ENCODE assay signal across 20 cellular contexts in genomic region chr5:9015250-9015936, GRCh38.
DNase-seq lines count a peak whose midpoint lies in the region; ATAC-seq and TF ChIP-seq lines count a peak whose summit lies in the region.
"Had no signal": no experiment of that assay in that cellular context is flagged by ENCODE, and none has a peak within 500 bp of the region (broad histone marks: within the 10 kb centered on the region; RNA-seq: fewer than 3 reads in every experiment).

No MANE protein-coding gene starts in this region.

- peak overlapping the region; percentile 40 for H3K4me3 Mint-ChIP-seq in HFFc6
- H3K4me3 Mint-ChIP-seq: CD4-positive, CD25-positive, alpha-beta regulatory T cell; GM23338; immature natural killer cell; memory B cell; neural progenitor cell; T-helper 17 cell had no signal

- H3K9ac ChIP-seq in skeletal muscle satellite cell (ENCODE audit: low read depth, low read length): peak overlapping the region; percentile 66
- H3K9ac ChIP-seq: neural progenitor cell had no signal

- no peaks in the 10 kb centered on the region for H3K36me3 Mint-ChIP-seq in HFFc6 (ENCODE audit: low read depth)
- peaks cover 0 to under 1% of the 10 kb centered on the region in 2 donors for H3K36me3 Mint-ChIP-seq in activated naive CD4-positive, alpha-beta T cell treated with anti-CD3 and anti-CD28 coated beads, Interleukin-2, amount 50 U/mL, for 72 hours
- H3K36me3 Mint-ChIP-seq: CD4-positive, CD25-positive, alpha-beta regulatory T cell; memory B cell; neural progenitor cell had no signal

- H3K4me1 ChIP-seq in foreskin keratinocyte: no peaks in the 10 kb centered on the region
- H3K4me1 ChIP-seq in skeletal muscle satellite cell (ENCODE audit: control insufficient read depth, insufficient read depth, low read length): peaks cover 36% of the 10 kb centered on the region
- H3K4me1 ChIP-seq: breast epithelium, gastroesophageal sphincter, neural progenitor cell had no signal

- ATAC-seq in foreskin keratinocyte (no peak), GM18907 (IDR thresholded peaks at IDR 0.05; ENCODE audit: unreplicated experiment) (no peak)
- no peak for ATAC-seq in activated naive CD4-positive, alpha-beta T cell treated with anti-CD3 and anti-CD28 coated beads, Interleukin-2, amount 50 U/mL, for 72 hours
- ATAC-seq: gastroesophageal sphincter, GM23338, sciatic nerve, T-helper 17 cell had no signal

- no peak overlapping the region for H3K4me2 ChIP-seq in skeletal muscle satellite cell (ENCODE audit: low read length)
- H3K4me2 ChIP-seq: GM23338, neural progenitor cell had no signal

- peak overlapping the region; percentile 56 for H3K27ac ChIP-seq in foreskin keratinocyte
- H3K27ac ChIP-seq: breast epithelium, gastroesophageal sphincter, neural progenitor cell had no signal

- no peaks in the 10 kb centered on the region for H3K9me3 Mint-ChIP-seq in HFFc6
- no peaks in the 10 kb centered on the region for H3K9me3 Mint-ChIP-seq in activated naive CD4-positive, alpha-beta T cell treated with anti-CD3 and anti-CD28 coated beads, Interleukin-2, amount 50 U/mL, for 72 hours
- H3K9me3 Mint-ChIP-seq: GM23338, memory B cell had no signal

- H3K27me3 Mint-ChIP-seq in HFFc6 (ENCODE audit: insufficient read depth): no peaks in the 10 kb centered on the region
- H3K27me3 Mint-ChIP-seq: CD4-positive, CD25-positive, alpha-beta regulatory T cell; memory B cell; T-helper 17 cell had no signal

- TF ChIP-seq CTCF in HFFc6 (IDR thresholded peaks at IDR 0.05) (no peak), foreskin keratinocyte (conservative IDR thresholded peaks at IDR 0.05) (no peak)

- no peaks in the 10 kb centered on the region for H3K9me3 ChIP-seq in skeletal muscle satellite cell (replicated peaks; ENCODE audit: low read length)
- H3K9me3 ChIP-seq: breast epithelium, gastroesophageal sphincter, thoracic aorta had no signal

- H3K4me1 Mint-ChIP-seq in HFFc6 (ENCODE audit: low read depth): peaks cover 54% of the 10 kb centered on the region
- H3K4me1 Mint-ChIP-seq: CD4-positive, CD25-positive, alpha-beta regulatory T cell; GM23338; immature natural killer cell; memory B cell; T-helper 17 cell had no signal

- H3K36me3 ChIP-seq in skeletal muscle satellite cell (ENCODE audit: insufficient read depth, low read length): no peaks in the 10 kb centered on the region
- H3K36me3 ChIP-seq: breast epithelium, gastroesophageal sphincter, neural progenitor cell, thoracic aorta had no signal

- H3K27ac Mint-ChIP-seq in HFFc6: peak overlapping the region; percentile 96
- no peak overlapping the region for H3K27ac Mint-ChIP-seq in activated naive CD4-positive, alpha-beta T cell treated with anti-CD3 and anti-CD28 coated beads, Interleukin-2, amount 50 U/mL, for 72 hours
- H3K27ac Mint-ChIP-seq: GM23338, immature natural killer cell, memory B cell, T-helper 17 cell had no signal

- no peak overlapping the region for H3K4me3 ChIP-seq in skeletal muscle satellite cell (ENCODE audit: low read length)
- H3K4me3 ChIP-seq: breast epithelium, gastroesophageal sphincter, GM23338, neural progenitor cell, thoracic aorta had no signal

- H3K27me3 ChIP-seq in foreskin keratinocyte (no peaks in the 10 kb centered on the region), skeletal muscle satellite cell (ENCODE audit: control insufficient read depth, insufficient read depth, low read length) (no peaks in the 10 kb centered on the region)
- H3K27me3 ChIP-seq: breast epithelium, gastroesophageal sphincter, neural progenitor cell had no signal

- peak; percentile 18 for DNase-seq in HFFc6
- DNase-seq in amniotic epithelial cell (ENCODE audit: low read depth): peak; percentile 29
- DNase-seq in foreskin keratinocyte: no peak
- no peak for DNase-seq in activated naive CD4-positive, alpha-beta T cell treated with anti-CD3 and anti-CD28 coated beads, Interleukin-2, amount 50 U/mL, for 72 hours (ENCODE audit: low spot score in 2 of 2)
- no peak for DNase-seq in KG1 (lab: John Stamatoyannopoulos, UW)
- DNase-seq: CD4-positive, CD25-positive, alpha-beta regulatory T cell; effector CD4-positive, alpha-beta T cell; immature natural killer cell; NCI-H1092; stimulated activated CD4-positive, alpha-beta T cell treated with anti-CD3 and anti-CD28 coated beads, Interleukin-4, amount 100 ng/mL, for 24 hours; T-helper 17 cell had no signal

Comparison
In these comparisons a context has a peak if more than half of its experiments do, and no peak if none do; other contexts are left out.
1. DNase-seq: peak in HFFc6 (single experiment) and amniotic epithelial cell (single experiment); none in foreskin keratinocyte (0 of 2), activated naive CD4-positive, alpha-beta T cell treated with anti-CD3 and anti-CD28 coated beads, Interleukin-2, amount 50 U/mL, for 72 hours (0 of 2) and KG1 (single experiment).